Comparison of ENCODE assay signal across 17 cellular contexts in the genomic region with DNA sequence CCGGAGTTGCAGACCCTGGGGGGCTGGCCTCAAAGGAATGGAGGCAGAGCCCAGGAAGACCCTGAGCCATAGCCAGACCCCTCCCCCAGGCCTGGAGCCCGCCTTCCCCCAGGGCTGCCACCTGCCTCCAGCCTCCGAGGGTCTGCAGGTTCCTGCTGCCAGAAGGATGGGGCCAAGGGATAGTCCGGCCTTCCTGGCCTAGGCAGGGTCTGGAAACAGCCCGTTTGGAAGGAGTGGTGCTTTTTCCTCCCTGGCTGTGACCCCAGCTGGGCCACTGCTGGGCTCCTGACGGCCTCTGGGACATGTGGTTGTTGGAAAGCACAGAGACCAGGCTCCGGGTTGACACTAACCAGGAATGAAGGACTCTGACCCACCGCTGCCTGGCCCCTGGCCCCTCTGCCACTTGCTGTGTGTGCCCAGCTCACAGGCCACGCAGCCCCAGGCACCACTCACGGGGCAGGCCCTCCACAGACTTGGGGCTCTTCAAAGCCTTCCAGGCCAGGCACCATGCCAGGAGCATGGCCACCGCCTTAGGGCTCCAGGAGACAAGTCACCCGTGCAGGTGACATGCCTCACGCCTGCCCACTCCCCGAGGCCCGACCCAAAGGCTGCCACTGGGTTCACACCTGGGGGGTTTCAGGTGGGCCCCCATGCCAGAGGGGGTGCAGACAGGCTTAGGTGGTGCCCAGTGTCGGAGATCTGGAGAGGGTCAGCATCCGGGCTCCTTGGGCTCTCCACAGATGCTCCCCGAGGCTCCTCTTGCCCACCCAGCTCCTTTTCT. TPM values are rescaled to one million over a fixed set of nuclear protein-coding genes. Genes with fewer than 3 reads are reported as not detected.
DNase-seq lines count a peak whose midpoint lies in the region; ATAC-seq, FAIRE-seq and TF ChIP-seq lines count a peak whose summit lies in the region.
"Had no signal": no experiment of that assay in that cellular context is flagged by ENCODE, and none has a peak within 500 bp of the region (broad histone marks: within the 10 kb centered on the region; RNA-seq: fewer than 3 reads in every experiment).

No MANE protein-coding gene starts in this region.

- H3K79me2 ChIP-seq in K562 (ENCODE audit: control insufficient read depth, insufficient read depth, low read length), result peaks cover 11% of the 10 kb centered on the region

- H3K36me3 ChIP-seq in K562 (ENCODE audit: control insufficient read depth, insufficient read depth, low read length) (no peaks in the 10 kb centered on the region), lower lobe of right lung (no peaks in the 10 kb centered on the region), transverse colon (no peaks in the 10 kb centered on the region)

- ATAC-seq in K562 (no peak), lower lobe of right lung (peak; percentile 7 to 16), GM21360 (IDR thresholded peaks at IDR 0.05; ENCODE audit: unreplicated experiment) (no peak)
- ATAC-seq: activated CD8-positive, alpha-beta T cell treated with anti-CD3 and anti-CD28 coated beads, Interleukin-2, amount 10 ng/mL, durations not matched to agents 7 days and 5 days had no signal

- no peak overlapping the region for H3K27ac ChIP-seq in K562 (ENCODE audit: extremely low read depth, low read depth, low read length)
- H3K27ac ChIP-seq in lower lobe of right lung, result peak overlapping the region; percentile 37
- H3K27ac ChIP-seq in transverse colon, result peak overlapping the region; percentile 86 to 97 (median 88)
- H3K27ac ChIP-seq: KMS-11 had no signal

- intact Hi-C loops in K562 (cut with micrococcal nuclease), result no loop called here
- intact Hi-C loops in lower lobe of right lung (cut with DNase I), result no loop called here
- intact Hi-C loops in transverse colon (cut with DNase I; ENCODE audit: low total_unique reads), result no loop called here

- no peaks in the 10 kb centered on the region for H4K20me1 ChIP-seq in K562 (replicated peaks; ENCODE audit: control insufficient read depth, insufficient read depth, low read length)

- FAIRE-seq in K562 (lab: Jason Lieb, UNC), result no peak
- FAIRE-seq: GM12892 had no signal

- no TSS peak for BruUV-seq in K562 (replicated peaks; lab: Mats Ljungman, UMichigan)

- H3K4me3 ChIP-seq in K562 (no peak overlapping the region), lower lobe of right lung (no peak overlapping the region), transverse colon (no peak overlapping the region)

- in situ Hi-C loops in K562 (cut with MboI) (no loop called here), transverse colon (cut with MboI; ENCODE audit: low pct_ligation_motif_present in 1 of 4, low pct_unique_long_range_greater_than_20kb in 1 of 4, low sequenced_read_pairs in 3 of 4) (no loop called here)

- TF ChIP-seq RAD21 in K562 (CRISPR knock-in tag; conservative IDR thresholded peaks at IDR 0.05 in 1 of 2, IDR thresholded peaks at IDR 0.05 in 1 of 2), result no peak

- peaks cover 32 to 91% of the 10 kb centered on the region in 2 experiments for H3K4me1 ChIP-seq in K562 (replicated peaks in 1 of 2; ENCODE audit: control insufficient read depth in 2 of 2, insufficient read depth in 2 of 2, low read length in 2 of 2)
- peaks cover 64% of the 10 kb centered on the region for H3K4me1 ChIP-seq in lower lobe of right lung
- H3K4me1 ChIP-seq in transverse colon, result peaks cover 52 to 77% (median 63%) of the 10 kb centered on the region in 4 donors

- WGBS in K562 (ENCODE audit: insufficient coverage, low coverage, missing lambda C conversion rate), result 67% methylated on average over 13 of the region's 18 CpGs
- 52% methylated on average over 13 of the region's 18 CpGs; no CpG with 5 or more reads in 1 of the 2 donors for WGBS in transverse colon (ENCODE audit: low coverage in 1 of 2), 2 donors

- TF ChIP-seq POLR2A in K562 (conservative IDR thresholded peaks at IDR 0.05) (no peak), transverse colon (IDR thresholded peaks at IDR 0.05) (no peak)

- peak overlapping the region in 1 of 2 experiments; percentile 82; a peak in 2 of 4 replicates for H3K9ac ChIP-seq in K562 (ENCODE audit: insufficient read depth in 1 of 2, low read depth in 2 of 2, low read length in 2 of 2)
- H3K9ac ChIP-seq: KMS-11 had no signal

- peak; percentile 12 for DNase-seq in NAMALWA (ENCODE audit: low spot score)
- no peak for DNase-seq in K562 (ENCODE audit: extremely low read depth in 1 of 4, low spot score in 3 of 4)
- peak; percentile 78 for DNase-seq in lower lobe of right lung
- no peak for DNase-seq in transverse colon
- no peak for DNase-seq in kidney glomerular epithelial cell (lab: John Stamatoyannopoulos, UW)
- no peak for DNase-seq in RKO (ENCODE audit: low spot score)
- DNase-seq: activated CD8-positive, alpha-beta T cell treated with anti-CD3 and anti-CD28 coated beads, Interleukin-2, amount 10 ng/mL, durations not matched to agents 7 days and 5 days; amygdala; CD4-positive, alpha-beta memory T cell; NCI-H1436; stimulated activated CD4-positive, alpha-beta T cell treated with anti-CD3 and anti-CD28 coated beads, Interleukin-4, amount 100 ng/mL, for 4 hours had no signal

- H3K9me3 ChIP-seq in K562 (replicated peaks; ENCODE audit: control insufficient read depth, insufficient read depth, low read depth, low read length) (no peaks in the 10 kb centered on the region), lower lobe of right lung (no peaks in the 10 kb centered on the region), transverse colon (no peaks in the 10 kb centered on the region)

- H2AFZ ChIP-seq in K562 (ENCODE audit: low read depth, low read length), result no peak overlapping the region

- TF ChIP-seq EP300 in K562 (IDR thresholded peaks at IDR 0.05; ENCODE audit: low read length) (no peak), transverse colon (IDR thresholded peaks at IDR 0.05; ENCODE audit: low read depth) (no peak)

- H3K9me1 ChIP-seq in K562 (ENCODE audit: control insufficient read depth, insufficient read depth, low read length), result no peaks in the 10 kb centered on the region

- POLR2A ChIA-PET in K562 (lab: Yijun Ruan, JAX), result interaction anchor here (0.6 kb wide), 2 partner anchors 11 to 370 kb away, joined by 3 to 4 read pairs; no protein-coding TSS in a partner anchor

- TF ChIP-seq CTCF in K562 (IDR thresholded peaks at IDR 0.05 in 2 of 3, conservative IDR thresholded peaks at IDR 0.05 in 1 of 3; ENCODE audit: insufficient read depth in 2 of 3, low read depth in 1 of 3, low read length in 3 of 3) (no peak), lower lobe of right lung (IDR thresholded peaks at IDR 0.05) (no peak), transverse colon (IDR thresholded peaks at IDR 0.05) (no peak)

- CTCF ChIA-PET in K562 (lab: Yijun Ruan, JAX; ENCODE audit: low intra/inter-chr PET ratio), result no interaction called here

- no peak overlapping the region for H3K4me2 ChIP-seq in K562 (ENCODE audit: insufficient read depth, low read length)
- H3K4me2 ChIP-seq: KMS-11 had no signal

- H3K27me3 ChIP-seq in K562 (ENCODE audit: control insufficient read depth in 2 of 2, insufficient read depth in 2 of 2, low read length in 2 of 2), result no peaks in the 10 kb centered on the region
- H3K27me3 ChIP-seq in lower lobe of right lung (ENCODE audit: low read depth), result peaks cover 11% of the 10 kb centered on the region
- H3K27me3 ChIP-seq in transverse colon, result peaks cover 54% of the 10 kb centered on the region

RNA-seq across cellular contexts. Expression of gene LAMA5, which starts 3.9 kb away (rescaled TPM):
- 218 and 612 TPM in 2 replicates for total RNA-seq in K562 (2011; cell fraction: chromatin; rRNA removed; ENCODE audit: low replicate concordance)
- 256 and 378 TPM in 2 replicates for total RNA-seq in K562 (2011; cell fraction: nucleolus; rRNA removed)
- total RNA-seq in K562 (2011; cell fraction: nucleoplasm; rRNA removed), result 206 and 238 TPM in 2 replicates
- total RNA-seq in K562 (2014; rRNA removed), result 26.4 and 38.3 TPM in 2 replicates
- total RNA-seq in K562 (2014; rRNA removed; fragmentation: Illumina TruSeq; extraction: Trizol), result 2.2 and 3.2 TPM in 2 replicates
- total RNA-seq in K562 (2015; rRNA removed; fragmentation: Illumina TruSeq; extraction: Trizol), result 11.3 and 11.7 TPM in 2 replicates
- 86.4 and 101 TPM in 2 replicates for total RNA-seq in K562 (2021)
- polyA plus RNA-seq in K562 (2011; rRNA removed), result 4.4 and 10.0 TPM in 2 replicates
- 3.9 and 11.1 TPM in 2 replicates for polyA plus RNA-seq in K562 (2011; cell fraction: cytosol; rRNA removed)
- polyA plus RNA-seq in K562 (2011; cell fraction: nucleus; rRNA removed), result 130 and 166 TPM in 2 replicates
- polyA plus RNA-seq in K562 (2012), result 49.7 and 63.1 TPM in 2 replicates
- polyA plus RNA-seq in K562 (2014; fragmentation: Illumina TruSeq; extraction: Trizol), result 7.8 and 20.0 TPM in 2 replicates
- under 1 TPM; 0.31 to 0.48 TPM for polyA plus RNA-seq in K562 (2014; fragmentation: Nextera tagmentation; extraction: Ambion mirVana)
- 60.2 and 67.3 TPM in 2 replicates for polyA plus RNA-seq in K562 (2014; rRNA removed)
- 1.5 and 1.9 TPM in 2 replicates for polyA minus RNA-seq in K562 (2011; rRNA and poly(A)+ RNA removed)
- 11.0 and 21.3 TPM in 2 replicates for polyA minus RNA-seq in K562 (2011; cell fraction: cytosol; rRNA and poly(A)+ RNA removed)
- polyA minus RNA-seq in K562 (2011; cell fraction: nucleus; rRNA and poly(A)+ RNA removed), result 33.7 and 42.1 TPM in 2 replicates
- 282 TPM for total RNA-seq in lower lobe of right lung
- 100 to 1,000 TPM in 2 of 4 donors, 10 to 100 TPM in 2; 33.2 to 269 (median 91.3) TPM for total RNA-seq in transverse colon
- polyA plus RNA-seq: CD4-positive, alpha-beta memory T cell had no signal

RNA-seq across cellular contexts. Expression of gene RPS21, which starts 15.9 kb away (rescaled TPM):
- total RNA-seq in K562 (2011; cell fraction: chromatin; rRNA removed; ENCODE audit: low replicate concordance), result 256 and 439 TPM in 2 replicates
- total RNA-seq in K562 (2011; cell fraction: nucleolus; rRNA removed), result 1,390 and 1,394 TPM in 2 replicates
- total RNA-seq in K562 (2011; cell fraction: nucleoplasm; rRNA removed), result 1,168 and 2,200 TPM in 2 replicates
- 1,801 and 2,504 TPM in 2 replicates for total RNA-seq in K562 (2014; rRNA removed)
- 1,196 and 1,380 TPM in 2 replicates for total RNA-seq in K562 (2014; rRNA removed; fragmentation: Illumina TruSeq; extraction: Trizol)
- 1,567 and 1,716 TPM in 2 replicates for total RNA-seq in K562 (2015; rRNA removed; fragmentation: Illumina TruSeq; extraction: Trizol)
- total RNA-seq in K562 (2021), result 3,091 and 3,491 TPM in 2 replicates
- 5,647 and 7,256 TPM in 2 replicates for polyA plus RNA-seq in K562 (2011; rRNA removed)
- 8,200 and 10,658 TPM in 2 replicates for polyA plus RNA-seq in K562 (2011; cell fraction: cytosol; rRNA removed)
- 3,206 and 5,803 TPM in 2 replicates for polyA plus RNA-seq in K562 (2011; cell fraction: nucleus; rRNA removed)
- polyA plus RNA-seq in K562 (2012), result 4,519 and 5,994 TPM in 2 replicates
- 1,908 and 2,386 TPM in 2 replicates for polyA plus RNA-seq in K562 (2014; fragmentation: Illumina TruSeq; extraction: Trizol)
- polyA plus RNA-seq in K562 (2014; fragmentation: Nextera tagmentation; extraction: Ambion mirVana), result 1,000 to 10,000 TPM; 3,588 to 3,968 TPM
- 3,958 and 4,439 TPM in 2 replicates for polyA plus RNA-seq in K562 (2014; rRNA removed)
- polyA minus RNA-seq in K562 (2011; rRNA and poly(A)+ RNA removed), result 1,429 and 1,744 TPM in 2 replicates
- 755 and 891 TPM in 2 replicates for polyA minus RNA-seq in K562 (2011; cell fraction: cytosol; rRNA and poly(A)+ RNA removed)
- polyA minus RNA-seq in K562 (2011; cell fraction: nucleus; rRNA and poly(A)+ RNA removed), result 430 and 792 TPM in 2 replicates
- total RNA-seq in lower lobe of right lung, result 1,104 TPM
- total RNA-seq in transverse colon, result 1,000 to 10,000 TPM in 3 of 4 donors, 100 to 1,000 TPM in 1; 585 to 2,728 (median 1,375) TPM

RNA-seq across cellular contexts. Expression of gene CABLES2, which starts 36.1 kb away (rescaled TPM):
- 3.6 and 7.1 TPM in 2 replicates for total RNA-seq in K562 (2011; cell fraction: chromatin; rRNA removed; ENCODE audit: low replicate concordance)
- total RNA-seq in K562 (2011; cell fraction: nucleolus; rRNA removed), result 3.0 and 3.3 TPM in 2 replicates
- 2.5 and 3.0 TPM in 2 replicates for total RNA-seq in K562 (2011; cell fraction: nucleoplasm; rRNA removed)
- total RNA-seq in K562 (2014; rRNA removed) (1.2 and 2.0 TPM in 2 replicates), K562 (2014; rRNA removed; fragmentation: Illumina TruSeq; extraction: Trizol) (0.93 and 1.3 TPM in 2 replicates), K562 (2015; rRNA removed; fragmentation: Illumina TruSeq; extraction: Trizol) (1.4 and 1.6 TPM in 2 replicates), K562 (2021) (3.7 and 4.2 TPM in 2 replicates), lower lobe of right lung (4.5 TPM), transverse colon (10 to 100 TPM in 1 of 4 donors, 1 to 10 TPM in 3; 3.7 to 10.1 (median 8.5) TPM)
- polyA plus RNA-seq in K562 (2011; rRNA removed) (2.2 and 2.5 TPM in 2 replicates), K562 (2014; fragmentation: Illumina TruSeq; extraction: Trizol) (2.7 and 3.2 TPM in 2 replicates), K562 (2014; fragmentation: Nextera tagmentation; extraction: Ambion mirVana) (under 1 TPM; 0.46 to 0.72 TPM), K562 (2014; rRNA removed) (2.1 and 2.2 TPM in 2 replicates)
- polyA plus RNA-seq in K562 (2011; cell fraction: cytosol; rRNA removed), result 2.6 and 3.8 TPM in 2 replicates
- polyA plus RNA-seq in K562 (2011; cell fraction: nucleus; rRNA removed), result 5.3 and 9.0 TPM in 2 replicates
- 3.9 and 7.7 TPM in 2 replicates for polyA plus RNA-seq in K562 (2012)
- 1.1 and 1.7 TPM in 2 replicates for polyA minus RNA-seq in K562 (2011; rRNA and poly(A)+ RNA removed)
- 5.1 and 5.4 TPM in 2 replicates for polyA minus RNA-seq in K562 (2011; cell fraction: cytosol; rRNA and poly(A)+ RNA removed)
- polyA minus RNA-seq in K562 (2011; cell fraction: nucleus; rRNA and poly(A)+ RNA removed), result 1.6 and 1.7 TPM in 2 replicates

RNA-seq across cellular contexts. Expression of gene RBBP8NL, which starts 56.3 kb away (rescaled TPM):
- not detected in 2 replicates for total RNA-seq in K562 (2011; cell fraction: chromatin; rRNA removed; ENCODE audit: low replicate concordance)
- not detected in 2 replicates for total RNA-seq in K562 (2011; cell fraction: nucleolus; rRNA removed)
- total RNA-seq in K562 (2011; cell fraction: nucleoplasm; rRNA removed), result not detected in 2 replicates
- not detected in 2 replicates for total RNA-seq in K562 (2014; rRNA removed)
- not detected in 2 replicates for total RNA-seq in K562 (2014; rRNA removed; fragmentation: Illumina TruSeq; extraction: Trizol)
- total RNA-seq in K562 (2015; rRNA removed; fragmentation: Illumina TruSeq; extraction: Trizol), result not detected in 2 replicates
- not detected in 2 replicates for total RNA-seq in K562 (2021)
- polyA plus RNA-seq in K562 (2011; rRNA removed), result not detected in 2 replicates
- polyA plus RNA-seq in K562 (2011; cell fraction: cytosol; rRNA removed), result 0.04 TPM in 1 of 2 replicates, not detected in the other
- 0.09 TPM in 1 of 2 replicates, not detected in the other for polyA plus RNA-seq in K562 (2011; cell fraction: nucleus; rRNA removed)
- not detected in 2 replicates for polyA plus RNA-seq in K562 (2012)
- not detected in 2 replicates for polyA plus RNA-seq in K562 (2014; fragmentation: Illumina TruSeq; extraction: Trizol)
- not detected for polyA plus RNA-seq in K562 (2014; fragmentation: Nextera tagmentation; extraction: Ambion mirVana)
- not detected in 2 replicates for polyA plus RNA-seq in K562 (2014; rRNA removed)
- polyA minus RNA-seq in K562 (2011; rRNA and poly(A)+ RNA removed), result not detected in 2 replicates
- not detected in 2 replicates for polyA minus RNA-seq in K562 (2011; cell fraction: cytosol; rRNA and poly(A)+ RNA removed)
- polyA minus RNA-seq in K562 (2011; cell fraction: nucleus; rRNA and poly(A)+ RNA removed), result not detected in 2 replicates
- 2.0 TPM for total RNA-seq in lower lobe of right lung
- total RNA-seq in transverse colon, result 1 to 10 TPM in 3 of 4 donors, under 1 TPM in 1; 0.75 to 9.4 (median 4.3) TPM
- total RNA-seq: activated CD8-positive, alpha-beta T cell treated with anti-CD3 and anti-CD28 coated beads, Interleukin-2, amount 10 ng/mL, durations not matched to agents 7 days and 5 days; CD4-positive, alpha-beta memory T cell; G401; lung microvascular endothelial cell; neural crest cell had no signal
- polyA plus RNA-seq: CD4-positive, alpha-beta memory T cell had no signal

Comparison
In these comparisons a context has a peak if more than half of its experiments do, and no peak if none do; other contexts are left out.
1. DNase-seq: peak in NAMALWA (single experiment) and lower lobe of right lung (single experiment); none in K562 (0 of 4), transverse colon (single experiment), kidney glomerular epithelial cell (single experiment) and RKO (single experiment).
2. ATAC-seq: peak in lower lobe of right lung (2 of 2); none in K562 (single experiment) and GM21360 (single experiment).